ENCODE assay signal across 10 cellular contexts in genomic region chr1:66758247-66758755, GRCh38. TPM values are rescaled to one million over a fixed set of nuclear protein-coding genes. Genes with fewer than 3 reads are reported as not detected.
A peak's percentile ranks its signal among the peaks of the same experiment; 100 is the strongest.
DNase-seq lines count a peak whose midpoint lies in the region; ATAC-seq and TF ChIP-seq lines count a peak whose summit lies in the region.
"Had no signal": no experiment of that assay in that cellular context is flagged by ENCODE, and none has a peak within 500 bp of the region (broad histone marks: within the 10 kb centered on the region; RNA-seq: fewer than 3 reads in every experiment).

No MANE protein-coding gene starts in this region.

- H3K4me3 Mint-ChIP-seq in stimulated activated memory B cell treated with anti-CD40 and anti-IgM and Interleukin-4, amounts not matched to agents 10 μg/mL and 1 μg/mL and 100 μg/mL, for 72 hours = no peak overlapping the region

- H3K79me2 ChIP-seq in OCI-LY1 (ENCODE audit: insufficient read depth, low read length) = no peaks in the 10 kb centered on the region

- no peak for DNase-seq in Right ventricle myocardium inferior (ENCODE audit: missing footprints)
- no peak for DNase-seq in right atrium auricular region (ENCODE audit: low spot score)
- DNase-seq in SIG-M5 treated with dmso at 0.1 percent for 504 hours (lab: John Stamatoyannopoulos, UW; ENCODE audit: unreplicated experiment) = no peak
- DNase-seq in islet precursor cell = no peak
- no peak for DNase-seq in NCI-H226

- H3K9ac ChIP-seq in OCI-LY1 (ENCODE audit: low read length) = no peak overlapping the region

- H3K36me3 ChIP-seq in right atrium auricular region (no peaks in the 10 kb centered on the region), OCI-LY1 (ENCODE audit: insufficient read depth, low read length) (no peaks in the 10 kb centered on the region)

- H3K27me3 ChIP-seq in right atrium auricular region (no peaks in the 10 kb centered on the region), OCI-LY1 (ENCODE audit: insufficient read depth, low read length) (no peaks in the 10 kb centered on the region)

- H3K4me1 ChIP-seq in right atrium auricular region (no peaks in the 10 kb centered on the region), OCI-LY1 (ENCODE audit: insufficient read depth, low read length, severe bottlenecking) (peaks cover 12% of the 10 kb centered on the region)

- H3K4me1 Mint-ChIP-seq in stimulated activated memory B cell treated with anti-CD40 and anti-IgM and Interleukin-4, amounts not matched to agents 10 μg/mL and 1 μg/mL and 100 μg/mL, for 72 hours = peaks cover 8% of the 10 kb centered on the region

- H4K20me1 ChIP-seq in OCI-LY1 (ENCODE audit: insufficient read depth, low read length) = no peaks in the 10 kb centered on the region

- no peaks in the 10 kb centered on the region for H3K9me3 Mint-ChIP-seq in stimulated activated memory B cell treated with anti-CD40 and anti-IgM and Interleukin-4, amounts not matched to agents 10 μg/mL and 1 μg/mL and 100 μg/mL, for 72 hours

- no peaks in the 10 kb centered on the region for H3K36me3 Mint-ChIP-seq in stimulated activated memory B cell treated with anti-CD40 and anti-IgM and Interleukin-4, amounts not matched to agents 10 μg/mL and 1 μg/mL and 100 μg/mL, for 72 hours

- H3K27me3 Mint-ChIP-seq in stimulated activated memory B cell treated with anti-CD40 and anti-IgM and Interleukin-4, amounts not matched to agents 10 μg/mL and 1 μg/mL and 100 μg/mL, for 72 hours = peaks cover 1% of the 10 kb centered on the region

- ATAC-seq in Right ventricle myocardium inferior (peak; percentile 46), HG03135 (IDR thresholded peaks at IDR 0.05; ENCODE audit: unreplicated experiment) (peak; percentile 100)
- peak; percentile 86 for ATAC-seq in stimulated activated memory B cell treated with anti-CD40 and anti-IgM and Interleukin-4, amounts not matched to agents 10 μg/mL and 1 μg/mL and 100 μg/mL, for 72 hours

- intact Hi-C loops in Right ventricle myocardium inferior (cut with DNase I) = no loop called here

- no peak overlapping the region for H3K27ac ChIP-seq in right atrium auricular region
- H3K27ac ChIP-seq in OCI-LY1 (ENCODE audit: low read depth, low read length, poor library complexity, severe bottlenecking) = no peak overlapping the region
- H3K27ac ChIP-seq: skin epidermis had no signal

- H2AFZ ChIP-seq in OCI-LY1 (ENCODE audit: low read length) = no peak overlapping the region

- H3F3A ChIP-seq in OCI-LY1 (ENCODE audit: insufficient read depth, low read length) = no peaks in the 10 kb centered on the region

- H3K9me3 ChIP-seq in right atrium auricular region = no peaks in the 10 kb centered on the region
- no peaks in the 10 kb centered on the region for H3K9me3 ChIP-seq in OCI-LY1 (ENCODE audit: low read length)

- H3K27ac Mint-ChIP-seq in stimulated activated memory B cell treated with anti-CD40 and anti-IgM and Interleukin-4, amounts not matched to agents 10 μg/mL and 1 μg/mL and 100 μg/mL, for 72 hours = no peak overlapping the region

- H3K9me2 ChIP-seq in OCI-LY1 (ENCODE audit: low read depth, low read length) = no peaks in the 10 kb centered on the region

- TF ChIP-seq CTCF in right atrium auricular region (IDR thresholded peaks at IDR 0.05) (no peak), OCI-LY1 (IDR thresholded peaks at IDR 0.05; ENCODE audit: low read length) (no peak)

- peak overlapping the region; percentile 0; the same call in 1 of the 2 replicates for H3K4me2 ChIP-seq in OCI-LY1 (ENCODE audit: low read length)

- H3K4me3 ChIP-seq in right atrium auricular region (no peak overlapping the region), OCI-LY1 (ENCODE audit: low read depth, low read length, poor library complexity, severe bottlenecking) (no peak overlapping the region)
- H3K4me3 ChIP-seq: skin epidermis had no signal

RNA-seq across cellular contexts. Expression of gene DYNLT5, which starts 6.0 kb away (rescaled TPM):
- total RNA-seq in Right ventricle myocardium inferior = 1.6 TPM
- total RNA-seq in right atrium auricular region = under 1 TPM in 1 of 2 donors, not detected in 1; 0.85 TPM
- total RNA-seq: NCI-H460 had no signal

RNA-seq across cellular contexts. Expression of gene INSL5, which starts 42.8 kb away (rescaled TPM):
- total RNA-seq in Right ventricle myocardium inferior (not detected), right atrium auricular region (not detected)
- total RNA-seq: NCI-H460 had no signal

Comparison
In these comparisons a context has a peak if more than half of its experiments do, and no peak if none do; other contexts are left out.
1. ATAC-seq: peak in every context shown above with its lines; median percentile 100 in HG03135; 86 in stimulated activated memory B cell treated with anti-CD40 and anti-IgM and Interleukin-4, amounts not matched to agents 10 μg/mL and 1 μg/mL and 100 μg/mL, for 72 hours; 46 in Right ventricle myocardium inferior.